In the genomic region with DNA sequence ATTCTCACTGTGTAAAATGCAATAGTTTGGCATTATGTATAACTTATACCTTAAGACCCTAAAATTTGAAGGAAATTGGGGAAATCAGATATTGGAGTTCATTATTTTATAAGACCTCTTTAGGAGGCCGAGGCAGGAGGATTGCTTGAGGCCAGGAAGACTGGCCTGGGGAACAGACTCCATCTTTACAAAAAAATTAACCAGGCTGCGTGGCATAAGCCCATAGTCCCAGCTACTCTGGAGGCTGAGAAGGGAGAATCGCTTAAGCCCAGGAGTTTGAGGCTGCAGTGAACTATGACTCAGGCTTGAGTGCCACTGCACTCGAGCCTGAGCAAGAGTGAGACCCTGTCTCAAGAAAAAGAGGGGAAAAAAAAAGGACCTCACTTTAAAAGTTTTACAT, we compare ENCODE assay signal across 1 cellular context.
TF ChIP-seq lines count a peak whose summit lies in the region.

No MANE protein-coding gene starts in this region.

TF ChIP-seq in HEK293, 187 proteins besides CTCF, POLR2A, EP300 and RAD21:
- TF ChIP-seq, protein P1, sequence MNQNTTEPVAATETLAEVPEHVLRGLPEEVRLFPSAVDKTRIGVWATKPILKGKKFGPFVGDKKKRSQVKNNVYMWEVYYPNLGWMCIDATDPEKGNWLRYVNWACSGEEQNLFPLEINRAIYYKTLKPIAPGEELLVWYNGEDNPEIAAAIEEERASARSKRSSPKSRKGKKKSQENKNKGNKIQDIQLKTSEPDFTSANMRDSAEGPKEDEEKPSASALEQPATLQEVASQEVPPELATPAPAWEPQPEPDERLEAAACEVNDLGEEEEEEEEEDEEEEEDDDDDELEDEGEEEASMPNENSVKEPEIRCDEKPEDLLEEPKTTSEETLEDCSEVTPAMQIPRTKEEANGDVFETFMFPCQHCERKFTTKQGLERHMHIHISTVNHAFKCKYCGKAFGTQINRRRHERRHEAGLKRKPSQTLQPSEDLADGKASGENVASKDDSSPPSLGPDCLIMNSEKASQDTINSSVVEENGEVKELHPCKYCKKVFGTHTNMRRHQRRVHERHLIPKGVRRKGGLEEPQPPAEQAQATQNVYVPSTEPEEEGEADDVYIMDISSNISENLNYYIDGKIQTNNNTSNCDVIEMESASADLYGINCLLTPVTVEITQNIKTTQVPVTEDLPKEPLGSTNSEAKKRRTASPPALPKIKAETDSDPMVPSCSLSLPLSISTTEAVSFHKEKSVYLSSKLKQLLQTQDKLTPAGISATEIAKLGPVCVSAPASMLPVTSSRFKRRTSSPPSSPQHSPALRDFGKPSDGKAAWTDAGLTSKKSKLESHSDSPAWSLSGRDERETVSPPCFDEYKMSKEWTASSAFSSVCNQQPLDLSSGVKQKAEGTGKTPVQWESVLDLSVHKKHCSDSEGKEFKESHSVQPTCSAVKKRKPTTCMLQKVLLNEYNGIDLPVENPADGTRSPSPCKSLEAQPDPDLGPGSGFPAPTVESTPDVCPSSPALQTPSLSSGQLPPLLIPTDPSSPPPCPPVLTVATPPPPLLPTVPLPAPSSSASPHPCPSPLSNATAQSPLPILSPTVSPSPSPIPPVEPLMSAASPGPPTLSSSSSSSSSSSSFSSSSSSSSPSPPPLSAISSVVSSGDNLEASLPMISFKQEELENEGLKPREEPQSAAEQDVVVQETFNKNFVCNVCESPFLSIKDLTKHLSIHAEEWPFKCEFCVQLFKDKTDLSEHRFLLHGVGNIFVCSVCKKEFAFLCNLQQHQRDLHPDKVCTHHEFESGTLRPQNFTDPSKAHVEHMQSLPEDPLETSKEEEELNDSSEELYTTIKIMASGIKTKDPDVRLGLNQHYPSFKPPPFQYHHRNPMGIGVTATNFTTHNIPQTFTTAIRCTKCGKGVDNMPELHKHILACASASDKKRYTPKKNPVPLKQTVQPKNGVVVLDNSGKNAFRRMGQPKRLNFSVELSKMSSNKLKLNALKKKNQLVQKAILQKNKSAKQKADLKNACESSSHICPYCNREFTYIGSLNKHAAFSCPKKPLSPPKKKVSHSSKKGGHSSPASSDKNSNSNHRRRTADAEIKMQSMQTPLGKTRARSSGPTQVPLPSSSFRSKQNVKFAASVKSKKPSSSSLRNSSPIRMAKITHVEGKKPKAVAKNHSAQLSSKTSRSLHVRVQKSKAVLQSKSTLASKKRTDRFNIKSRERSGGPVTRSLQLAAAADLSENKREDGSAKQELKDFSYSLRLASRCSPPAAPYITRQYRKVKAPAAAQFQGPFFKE (tag by site-specific recombination; IDR thresholded peaks at IDR 0.05; ENCODE audit: borderline replicate concordance): no peak
- no peak for TF ChIP-seq ZNF175 (tag by site-specific recombination; IDR thresholded peaks at IDR 0.05)
- no peak for TF ChIP-seq ZNF677 (tag by site-specific recombination; IDR thresholded peaks at IDR 0.05)
- TF ChIP-seq ZNF394 (tag by site-specific recombination; IDR thresholded peaks at IDR 0.05; ENCODE audit: borderline replicate concordance): 0 out of 2 replicates have a peak, but pooled peaks have one; percentile 17
- TF ChIP-seq ZNF664 (tag by site-specific recombination; IDR thresholded peaks at IDR 0.05): no peak
- TF ChIP-seq KLF1 (tag by site-specific recombination; IDR thresholded peaks at IDR 0.05): no peak
- no peak for TF ChIP-seq KLF9 (tag by site-specific recombination; IDR thresholded peaks at IDR 0.05; ENCODE audit: low read depth)
